In genomic region chr20:45308078-45308778, GRCh38 we compare ENCODE assay signal across 12 cellular contexts. TPM values are rescaled to one million over a fixed set of nuclear protein-coding genes. Genes with fewer than 3 reads are reported as not detected.
DNase-seq lines count a peak whose midpoint lies in the region; ATAC-seq and TF ChIP-seq lines count a peak whose summit lies in the region.
"Had no signal": no experiment of that assay in that cellular context is flagged by ENCODE, and none has a peak within 500 bp of the region (broad histone marks: within the 10 kb centered on the region; RNA-seq: fewer than 3 reads in every experiment).

TSS of gene MATN4 (minus strand) at chr20:45308299. CDS start at chr20:45305582, 2,717 bp downstream.

- CTCF ChIA-PET in SK-N-SH (lab: Yijun Ruan, JAX): interaction anchor here (0.7 to 1.2 kb wide), 5 partner anchors 11 to 129 kb away, joined by 3 to 4 read pairs (median 3); no protein-coding TSS in a partner anchor

- no peaks in the 10 kb centered on the region for H3F3A ChIP-seq in SK-N-SH (replicated peaks; ENCODE audit: insufficient read depth)

- TF ChIP-seq CTCF in choroid plexus epithelial cell (conservative IDR thresholded peaks at IDR 0.05; ENCODE audit: low read depth, low read length): peak; percentile 5
- TF ChIP-seq CTCF in lower lobe of right lung (IDR thresholded peaks at IDR 0.05): peak; percentile 10
- no peak for TF ChIP-seq CTCF in SK-N-SH (IDR thresholded peaks at IDR 0.05)

- H3K9me2 ChIP-seq in SK-N-SH (no peaks in the 10 kb centered on the region), Karpas-422 (replicated peaks; ENCODE audit: insufficient read depth, low read length) (no peaks in the 10 kb centered on the region)

- H3K27me3 ChIP-seq in lower lobe of right lung (ENCODE audit: low read depth) (peaks cover 67% of the 10 kb centered on the region), SK-N-SH (ENCODE audit: insufficient read depth) (no peaks in the 10 kb centered on the region; the same call in 1 of the 2 replicates), Karpas-422 (ENCODE audit: low read length) (no peaks in the 10 kb centered on the region)

- H3K36me3 ChIP-seq in lower lobe of right lung (no peaks in the 10 kb centered on the region), SK-N-SH (replicated peaks in 1 of 2; ENCODE audit: control insufficient read depth in 1 of 2, insufficient read depth in 2 of 2, low read length in 1 of 2) (no peaks in the 10 kb centered on the region), Karpas-422 (ENCODE audit: insufficient read depth, low read length) (no peaks in the 10 kb centered on the region)

- TF ChIP-seq EP300 in SK-N-SH (IDR thresholded peaks at IDR 0.05; ENCODE audit: borderline replicate concordance in 1 of 2, low read depth in 1 of 2, low read length in 1 of 2): no peak

- peak; percentile 51 to 79 for ATAC-seq in lower lobe of right lung
- ATAC-seq in activated T-cell treated with anti-CD3 and anti-CD28 coated beads, Interleukin-2, amount 50 U/mL, for 72 hours (replicated peaks in 1 of 2): no peak
- ATAC-seq: stimulated activated naive CD8-positive, alpha-beta T cell treated with anti-CD3 and anti-CD28 coated beads, Interleukin-15, Interleukin-2, amounts not matched to agents 100 U/mL and 50 U/mL, for 24 hours had no signal

- H2AFZ ChIP-seq in SK-N-SH (ENCODE audit: low read depth) (no peak within 1 kb of the TSS), Karpas-422 (ENCODE audit: low read length) (no peak within 1 kb of the TSS)

- H3K4me1 ChIP-seq in lower lobe of right lung (no peaks in the 10 kb centered on the region), SK-N-SH (ENCODE audit: control insufficient read depth in 1 of 2, insufficient read depth in 2 of 2, low read depth in 1 of 2, low read length in 1 of 2) (peaks cover 0 to 2% of the 10 kb centered on the region in 2 experiments; a peak in 1 of 4 replicates), Karpas-422 (ENCODE audit: low read length) (peaks cover 4% of the 10 kb centered on the region)

- H3K27ac ChIP-seq in lower lobe of right lung (no peak within 1 kb of the TSS), SK-N-SH (ENCODE audit: low read depth in 2 of 2, low read length in 1 of 2) (no peak within 1 kb of the TSS), Karpas-422 (ENCODE audit: low read length) (no peak within 1 kb of the TSS)

- H3K4me3 ChIP-seq in choroid plexus epithelial cell (ENCODE audit: low read depth, low read length): no peak within 1 kb of the TSS
- H3K4me3 ChIP-seq in lower lobe of right lung: no peak within 1 kb of the TSS
- no peak within 1 kb of the TSS for H3K4me3 ChIP-seq in SK-N-SH (ENCODE audit: low read depth in 2 of 2, low read length in 1 of 2)
- no peak within 1 kb of the TSS for H3K4me3 ChIP-seq in Karpas-422 (ENCODE audit: low read length)

- H3K9ac ChIP-seq in SK-N-SH (no peak within 1 kb of the TSS), Karpas-422 (ENCODE audit: low read length) (no peak within 1 kb of the TSS)

- POLR2A ChIA-PET in SK-N-SH (lab: Yijun Ruan, JAX): no interaction called here

- H3K36me3 Mint-ChIP-seq in activated T-cell treated with anti-CD3 and anti-CD28 coated beads, Interleukin-2, amount 50 U/mL, for 72 hours (ENCODE audit: insufficient read depth in 2 of 2): peaks cover 0 to 5% of the 10 kb centered on the region in 2 donors

- H3K79me2 ChIP-seq in SK-N-SH (ENCODE audit: insufficient read depth) (no peaks in the 10 kb centered on the region), Karpas-422 (ENCODE audit: low read length) (no peaks in the 10 kb centered on the region)

- intact Hi-C loops in lower lobe of right lung (cut with DNase I): no loop called here
- intact Hi-C loops in posterior vena cava (cut with DNase I): no loop called here

- peak; percentile 75 for DNase-seq in COLO668 (lab: John Stamatoyannopoulos, UW; ENCODE audit: unreplicated experiment)
- DNase-seq in NCI-H1105 treated with DMSO at 0.1 percent for 48 hours (lab: John Stamatoyannopoulos, UW): peak; percentile 70
- DNase-seq in choroid plexus epithelial cell (ENCODE audit: low read depth): no peak
- DNase-seq in lower lobe of right lung: peak; percentile 67
- DNase-seq in SK-N-SH: no peak
- DNase-seq in activated T-cell treated with anti-CD3 and anti-CD28 coated beads, Interleukin-2, amount 50 U/mL, for 72 hours: no peak
- no peak for DNase-seq in Karpas-422
- no peak for DNase-seq in posterior vena cava (ENCODE audit: low spot score)
- DNase-seq: CD4-positive, CD25-positive, alpha-beta regulatory T cell; stimulated activated CD4-positive, alpha-beta T cell treated with anti-CD3 and anti-CD28 coated beads, Interleukin-4, amount 100 ng/mL, for 24 hours; stimulated activated naive CD8-positive, alpha-beta T cell treated with anti-CD3 and anti-CD28 coated beads, Interleukin-15, Interleukin-2, amounts not matched to agents 100 U/mL and 50 U/mL, for 24 hours had no signal

- no peaks in the 10 kb centered on the region for H3K9me3 Mint-ChIP-seq in activated T-cell treated with anti-CD3 and anti-CD28 coated beads, Interleukin-2, amount 50 U/mL, for 72 hours

- H3K4me2 ChIP-seq in SK-N-SH (no peak within 1 kb of the TSS), Karpas-422 (ENCODE audit: low read depth, low read length, poor library complexity, severe bottlenecking) (no peak within 1 kb of the TSS)

- no peak for TF ChIP-seq RAD21 in SK-N-SH (IDR thresholded peaks at IDR 0.05; ENCODE audit: low read length)

- peaks cover 16% of the 10 kb centered on the region for H3K4me1 Mint-ChIP-seq in activated T-cell treated with anti-CD3 and anti-CD28 coated beads, Interleukin-2, amount 50 U/mL, for 72 hours (ENCODE audit: low read depth)

- H3K9me3 ChIP-seq in lower lobe of right lung: no peaks in the 10 kb centered on the region
- H3K9me3 ChIP-seq in SK-N-SH: no peaks in the 10 kb centered on the region
- no peaks in the 10 kb centered on the region for H3K9me3 ChIP-seq in Karpas-422 (ENCODE audit: low read length)

- no peak within 1 kb of the TSS for H3K4me3 Mint-ChIP-seq in activated T-cell treated with anti-CD3 and anti-CD28 coated beads, Interleukin-2, amount 50 U/mL, for 72 hours
- H3K4me3 Mint-ChIP-seq: CD4-positive, CD25-positive, alpha-beta regulatory T cell had no signal

- WGBS in SK-N-SH (ENCODE audit: low lambda C conversion rate): 83% methylated on average over 18 of the region's 22 CpGs

- H3K27ac Mint-ChIP-seq in activated T-cell treated with anti-CD3 and anti-CD28 coated beads, Interleukin-2, amount 50 U/mL, for 72 hours: no peak within 1 kb of the TSS

- peaks cover 68% of the 10 kb centered on the region for H3K27me3 Mint-ChIP-seq in activated T-cell treated with anti-CD3 and anti-CD28 coated beads, Interleukin-2, amount 50 U/mL, for 72 hours (ENCODE audit: low read depth)

- no peaks in the 10 kb centered on the region for H4K20me1 ChIP-seq in SK-N-SH (ENCODE audit: insufficient read depth)
- 0 out of 2 replicates have a peak, but pooled peaks cover 3% of the 10 kb centered on the region for H4K20me1 ChIP-seq in Karpas-422 (ENCODE audit: insufficient read depth, low read depth, low read length)

TF ChIP-seq in SK-N-SH, 30 proteins besides CTCF, POLR2A, EP300 and RAD21 (continues in another document):
- TF ChIP-seq YY1 (IDR thresholded peaks at IDR 0.05; ENCODE audit: low read depth): no peak
- TF ChIP-seq USF2 (IDR thresholded peaks at IDR 0.05; ENCODE audit: borderline replicate concordance, low read depth, low read length): no peak
- no peak for TF ChIP-seq NFIC (IDR thresholded peaks at IDR 0.05; ENCODE audit: borderline replicate concordance)
- no peak for TF ChIP-seq MAX (IDR thresholded peaks at IDR 0.05; ENCODE audit: low read depth)
- no peak for TF ChIP-seq USF1 (IDR thresholded peaks at IDR 0.05; ENCODE audit: borderline replicate concordance, low read depth)
- TF ChIP-seq ZBTB33 (IDR thresholded peaks at IDR 0.05; ENCODE audit: borderline replicate concordance, low read depth): no peak

RNA-seq across cellular contexts. Expression of gene MATN4, which starts in this region (rescaled TPM):
- total RNA-seq in lower lobe of right lung (not detected), posterior vena cava (under 1 TPM; 0.29 to 0.56 TPM)
- polyA plus RNA-seq in SK-N-SH (2012; rRNA removed): 0.13 and 0.16 TPM in 2 replicates
- polyA plus RNA-seq in SK-N-SH (2012; cell fraction: cytosol; rRNA removed): 0.04 and 0.07 TPM in 2 replicates
- polyA plus RNA-seq in SK-N-SH (2012; cell fraction: nucleus; rRNA removed): 0.39 and 0.79 TPM in 2 replicates
- 1 to 10 TPM; 3.5 to 5.1 TPM for total RNA-seq in activated T-cell treated with anti-CD3 and anti-CD28 coated beads, Interleukin-2, amount 50 U/mL, for 72 hours
- total RNA-seq in Karpas-422 (2014; rRNA removed; shearing (Covaris generic); ENCODE audit: low replicate concordance): not detected in 2 replicates
- total RNA-seq: CD4-positive, CD25-positive, alpha-beta regulatory T cell; lung microvascular endothelial cell had no signal

Comparison
In these comparisons a context has a peak if more than half of its experiments do, and no peak if none do; other contexts are left out.
1. Peak in DNase-seq and ATAC-seq in lower lobe of right lung; RNA of the gene not detected or under 1 TPM.
2. DNase-seq: peak in COLO668 (single experiment) and NCI-H1105 treated with DMSO at 0.1 percent for 48 hours (single experiment); none in choroid plexus epithelial cell (single experiment), SK-N-SH (single experiment), activated T-cell treated with anti-CD3 and anti-CD28 coated beads, Interleukin-2, amount 50 U/mL, for 72 hours (0 of 2), Karpas-422 (single experiment) and posterior vena cava (single experiment).